Comparison of ENCODE assay signal across 8 cellular contexts in genomic region chr17:11144358-11145233, GRCh38.
DNase-seq lines count a peak whose midpoint lies in the region; ATAC-seq, FAIRE-seq and TF ChIP-seq lines count a peak whose summit lies in the region.

No MANE protein-coding gene starts in this region.

- no peak for FAIRE-seq in H54 (lab: Jason Lieb, UNC)

- DNase-seq in AG08395 (ENCODE audit: low spot score) (peak; percentile 57), H54 (ENCODE audit: insufficient read length, low spot score) (peak; percentile 26), SW480 (ENCODE audit: low spot score) (peak; percentile 60), hepatic stellate cell (ENCODE audit: low spot score) (peak; percentile 7), stromal cell of bone marrow (ENCODE audit: low read depth) (peak; percentile 8)
- DNase-seq in stimulated activated naive CD4-positive, alpha-beta T cell treated with Interleukin-2 at 50 U/mL for 16 hours (lab: John Stamatoyannopoulos, UW) = no peak

- ATAC-seq in HG03108 (IDR thresholded peaks at IDR 0.05; ENCODE audit: unreplicated experiment) (no peak), GM18519 (IDR thresholded peaks at IDR 0.05; ENCODE audit: low FRiP score, unreplicated experiment) (no peak)

- no peak for TF ChIP-seq POLR2A in H54 (IDR thresholded peaks at IDR 0.05; ENCODE audit: low read depth, low read length)
